In genomic region chr19:43648633-43649032, GRCh38 we compare ENCODE assay signal across 26 cellular contexts. TPM values are rescaled to one million over a fixed set of nuclear protein-coding genes. Genes with fewer than 3 reads are reported as not detected.
"Had no signal": no experiment of that assay in that cellular context is flagged by ENCODE, and none has a peak within 500 bp of the region (broad histone marks: within the 10 kb centered on the region; RNA-seq: fewer than 3 reads in every experiment).

No MANE protein-coding gene starts in this region.

- H3K27ac ChIP-seq: dorsolateral prefrontal cortex, epithelial cell of prostate, gastrocnemius medialis, lower lobe of right lung, parathyroid adenoma, sigmoid colon, spleen, thoracic aorta, tibial nerve, upper lobe of left lung, uterus had no signal

- H3K9ac ChIP-seq: parathyroid adenoma had no signal

- H3K4me1 Mint-ChIP-seq: naive thymus-derived CD8-positive, alpha-beta T cell had no signal

- H3K27me3 ChIP-seq: dorsolateral prefrontal cortex, gastrocnemius medialis, sigmoid colon, spleen, tibial nerve, upper lobe of left lung, uterus had no signal

- H3K9me3 ChIP-seq: gastrocnemius medialis, lower lobe of right lung, sigmoid colon, thoracic aorta, upper lobe of left lung, uterus had no signal

- H3K4me1 ChIP-seq: gastrocnemius medialis, parathyroid adenoma, uterus had no signal

- DNase-seq: dorsolateral prefrontal cortex; effector CD4-positive, alpha-beta T cell; foreskin fibroblast; gastrocnemius medialis; head of caudate nucleus; left ventricle myocardium superior; lower lobe of right lung; naive thymus-derived CD8-positive, alpha-beta T cell; sigmoid colon; spleen; stimulated activated CD4-positive, alpha-beta T cell treated with anti-CD3 and anti-CD28 coated beads, Interleukin-4, amount 100 ng/mL, for 4 hours; stimulated activated naive B cell treated with anti-CD40 and anti-IgM and Interleukin-4, amounts not matched to agents 10 μg/mL and 1 μg/mL and 100 μg/mL, for 72 hours; upper lobe of left lung; uterus had no signal

- H3K4me3 Mint-ChIP-seq: naive thymus-derived CD8-positive, alpha-beta T cell; neural crest cell; stimulated activated naive B cell treated with anti-CD40 and anti-IgM and Interleukin-4, amounts not matched to agents 10 μg/mL and 1 μg/mL and 100 μg/mL, for 72 hours; stimulated activated naive CD8-positive, alpha-beta T cell treated with anti-CD3 and anti-CD28 coated beads, Interleukin-15, Interleukin-2, amounts not matched to agents 100 ng/mL and 50 ng/mL, for 24 hours had no signal

- FAIRE-seq: colon, keratinocyte had no signal

- H3K27ac Mint-ChIP-seq: progenitor cell of endocrine pancreas; stimulated activated naive B cell treated with anti-CD40 and anti-IgM and Interleukin-4, amounts not matched to agents 10 μg/mL and 1 μg/mL and 100 μg/mL, for 72 hours; stimulated activated naive CD8-positive, alpha-beta T cell treated with anti-CD3 and anti-CD28 coated beads, Interleukin-15, Interleukin-2, amounts not matched to agents 100 ng/mL and 50 ng/mL, for 24 hours had no signal

- H3K79me2 ChIP-seq: parathyroid adenoma had no signal

- ATAC-seq: esophagus mucosa; gastrocnemius medialis; left ventricle myocardium superior; lower lobe of right lung; naive thymus-derived CD8-positive, alpha-beta T cell; stimulated activated naive B cell treated with anti-CD40 and anti-IgM and Interleukin-4, amounts not matched to agents 10 μg/mL and 1 μg/mL and 100 μg/mL, for 72 hours had no signal

- H3K4me3 ChIP-seq: dorsolateral prefrontal cortex, gastrocnemius medialis, lower lobe of right lung, sigmoid colon, spleen, thoracic aorta, tibial nerve, upper lobe of left lung, uterus had no signal

- H3K36me3 ChIP-seq: uterus had no signal

- H3K9me3 Mint-ChIP-seq: neural crest cell; stimulated activated naive B cell treated with anti-CD40 and anti-IgM and Interleukin-4, amounts not matched to agents 10 μg/mL and 1 μg/mL and 100 μg/mL, for 72 hours; stimulated activated naive CD8-positive, alpha-beta T cell treated with anti-CD3 and anti-CD28 coated beads, Interleukin-15, Interleukin-2, amounts not matched to agents 100 ng/mL and 50 ng/mL, for 24 hours had no signal

- H2AFZ ChIP-seq: parathyroid adenoma had no signal

- H3K27me3 Mint-ChIP-seq: naive thymus-derived CD8-positive, alpha-beta T cell; stimulated activated naive CD8-positive, alpha-beta T cell treated with anti-CD3 and anti-CD28 coated beads, Interleukin-15, Interleukin-2, amounts not matched to agents 100 ng/mL and 50 ng/mL, for 24 hours had no signal

RNA-seq across cellular contexts. Expression of gene CADM4, which starts 9.0 kb away (rescaled TPM):
- polyA plus RNA-seq: naive thymus-derived CD8-positive, alpha-beta T cell had no signal

RNA-seq across cellular contexts. Expression of gene SRRM5, which starts 36.7 kb away (rescaled TPM):
- total RNA-seq: myocyte, skeletal muscle tissue had no signal
